In the genomic region with DNA sequence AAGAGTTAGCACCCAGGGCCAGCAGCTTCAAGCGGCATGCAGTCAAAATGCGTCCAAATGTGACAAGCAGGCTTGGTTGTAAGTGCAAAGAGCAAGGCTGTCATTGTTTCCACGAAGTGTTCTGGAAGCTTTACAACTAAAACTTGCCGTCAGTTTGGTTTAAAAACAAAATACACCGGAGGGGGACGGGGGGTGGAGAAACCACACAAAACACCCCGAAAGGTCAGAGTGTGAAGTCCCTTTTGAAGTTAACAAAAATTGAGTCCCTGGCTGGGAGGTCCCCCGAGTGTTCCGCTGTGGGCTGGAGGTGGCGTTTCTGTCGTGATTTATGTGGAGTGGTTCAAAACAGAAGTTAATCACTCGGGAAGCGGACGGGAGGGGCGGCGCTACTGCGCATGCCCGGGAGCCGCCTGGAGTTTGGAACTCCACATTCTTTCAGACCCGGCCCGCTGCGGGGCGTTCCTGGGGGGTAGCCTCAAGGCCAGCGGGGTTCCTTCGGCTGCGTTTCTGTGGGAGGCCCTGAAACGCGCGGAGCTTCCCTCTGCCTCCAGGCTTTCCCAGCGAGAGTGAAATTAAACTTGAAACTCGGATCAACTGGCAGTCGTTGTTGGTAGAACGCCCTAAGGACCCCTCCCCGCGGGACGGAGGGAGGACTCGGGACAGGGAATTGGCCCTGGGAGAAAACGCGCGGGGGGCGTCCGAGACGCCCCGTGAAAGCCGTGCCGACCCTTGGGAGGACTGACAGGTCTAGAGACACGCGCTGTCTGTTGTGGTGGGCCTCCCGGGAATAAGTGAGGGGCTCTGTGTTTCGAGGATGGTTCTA, we compare ENCODE assay signal across 8 cellular contexts. TPM values are rescaled to one million over a fixed set of nuclear protein-coding genes. Genes with fewer than 3 reads are reported as not detected.
DNase-seq lines count a peak whose midpoint lies in the region; ATAC-seq and TF ChIP-seq lines count a peak whose summit lies in the region.

No MANE protein-coding gene starts in this region.

- DNase-seq in GM03348 (ENCODE audit: low spot score), result peak; percentile 95
- DNase-seq in NCI-H1694 treated with DMSO at 0.1 percent for 48 hours (lab: John Stamatoyannopoulos, UW), result peak; percentile 14
- DNase-seq in activated B cell treated with CpG ODN at 0.5 μM for 24 hours, result peak; percentile 76
- peak; percentile 80 for DNase-seq in mammary epithelial cell
- peak; percentile 81 to 84 (median 81) for DNase-seq in immature natural killer cell
- peak; percentile 78 for DNase-seq in smooth muscle cell (lab: John Stamatoyannopoulos, UW; ENCODE audit: unreplicated experiment)
- no peak for DNase-seq in NCI-H2107 (lab: John Stamatoyannopoulos, UW)

- H3K4me1 Mint-ChIP-seq in activated B cell treated with CpG ODN at 0.5 μM for 24 hours (peaks cover 56% of the 10 kb centered on the region), immature natural killer cell (peaks cover 53 to 68% of the 10 kb centered on the region in 2 donors)

- H3K4me2 ChIP-seq in mammary epithelial cell (ENCODE audit: insufficient read depth, low read depth, low read length) (peak overlapping the region; percentile 87), smooth muscle cell (peak overlapping the region; percentile 92)

- dilution Hi-C loops in mammary epithelial cell (cut with HindIII; ENCODE audit: low sequenced_read_pairs), result loop anchor here (5.0 to 10.0 kb wide), 4 partner anchors 64 to 216 kb away; partner anchors contain the start of gene MYL12B

- H3K4me1 ChIP-seq in mammary epithelial cell (ENCODE audit: insufficient read depth, low read length), result peaks cover 28% of the 10 kb centered on the region
- peaks cover 42% of the 10 kb centered on the region for H3K4me1 ChIP-seq in smooth muscle cell (ENCODE audit: low read depth)

- intact Hi-C loops in activated B cell treated with CpG ODN at 0.5 μM for 24 hours (cut with micrococcal nuclease), result loop anchor here (1.0 to 5.0 kb wide), 6 partner anchors 43 to 809 kb away; partner anchors contain the start of gene MYL12B
- intact Hi-C loops in mammary epithelial cell (cut with micrococcal nuclease), result loop anchor here (5.0 kb wide), 1 partner anchor 536 kb away; no protein-coding TSS in a partner anchor

- H3K9me3 Mint-ChIP-seq in activated B cell treated with CpG ODN at 0.5 μM for 24 hours (no peaks in the 10 kb centered on the region), immature natural killer cell (no peaks in the 10 kb centered on the region)

- TSS peak; percentile 23 for BruUV-seq in mammary epithelial cell (replicated peaks; lab: Mats Ljungman, UMichigan)

- H3K27ac ChIP-seq in mammary epithelial cell (ENCODE audit: insufficient read depth, low read depth, low read length) (peak overlapping the region; percentile 97), smooth muscle cell (ENCODE audit: low read depth) (peak overlapping the region; percentile 99)

- ATAC-seq in activated B cell treated with CpG ODN at 0.5 μM for 24 hours (ENCODE audit: low read depth) (peak; percentile 1), HG02840 (IDR thresholded peaks at IDR 0.05; ENCODE audit: low FRiP score, unreplicated experiment) (no peak)

- CTCF ChIA-PET in activated B cell treated with CpG ODN at 0.5 μM for 24 hours (lab: Charles Lee) (interaction anchor here (1.0 to 5.4 kb wide), 5 partner anchors 71 to 215 kb away, joined by 3 to 81 read pairs (median 9); no protein-coding TSS in a partner anchor), mammary epithelial cell (lab: Charles Lee; ENCODE audit: low non-redundant PET) (no interaction called here)

- H3K4me3 ChIP-seq in mammary epithelial cell (replicated peaks in 1 of 3; ENCODE audit: insufficient read depth in 1 of 3, low read depth in 2 of 3, low read length in 3 of 3) (peak overlapping the region; percentile 48 to 91 (median 75)), smooth muscle cell (peak overlapping the region; percentile 95)

- in situ Hi-C loops in mammary epithelial cell (cut with MboI; ENCODE audit: low sequenced_read_pairs in 2 of 2), result loop anchor here (5.0 kb wide), 3 partner anchors 141 to 216 kb away; no protein-coding TSS in a partner anchor

- H3K27ac Mint-ChIP-seq in activated B cell treated with CpG ODN at 0.5 μM for 24 hours, result peak overlapping the region; percentile 95
- H3K27ac Mint-ChIP-seq in immature natural killer cell, result peak overlapping the region; percentile 96 to 100 (median 99)

- POLR2A ChIA-PET in activated B cell treated with CpG ODN at 0.5 μM for 24 hours (lab: Charles Lee), result interaction anchor here (0.7 to 10.3 kb wide), 25 partner anchors 9 to 795 kb away, joined by 3 to 432 read pairs (median 8); partner anchors contain the start of genes EMILIN2, MYL12A and MYL12B

- peaks cover 25% of the 10 kb centered on the region for H3F3A ChIP-seq in smooth muscle cell (ENCODE audit: low read depth)

- no peaks in the 10 kb centered on the region for H3K9me3 ChIP-seq in mammary epithelial cell (replicated peaks; ENCODE audit: insufficient read depth, low read length)
- H3K9me3 ChIP-seq in smooth muscle cell (replicated peaks; ENCODE audit: low read depth), result no peaks in the 10 kb centered on the region

- H3K36me3 ChIP-seq in mammary epithelial cell (ENCODE audit: insufficient read depth, low read length) (peaks cover 3% of the 10 kb centered on the region), smooth muscle cell (ENCODE audit: low read depth) (no peaks in the 10 kb centered on the region)

- H3K9ac ChIP-seq in mammary epithelial cell (ENCODE audit: insufficient read depth, low read length) (peak overlapping the region; percentile 95), smooth muscle cell (ENCODE audit: low read depth) (peak overlapping the region; percentile 99)

- TF ChIP-seq CTCF in activated B cell treated with CpG ODN at 0.5 μM for 24 hours (IDR thresholded peaks at IDR 0.05) (no peak), mammary epithelial cell (conservative IDR thresholded peaks at IDR 0.05 in 1 of 2, IDR thresholded peaks at IDR 0.05 in 1 of 2; ENCODE audit: extremely low read depth in 1 of 2, insufficient read depth in 1 of 2, low read depth in 1 of 2, low read length in 2 of 2) (no peak), smooth muscle cell (IDR thresholded peaks at IDR 0.05; ENCODE audit: borderline replicate concordance, insufficient read depth, poor library complexity, severe bottlenecking) (no peak)

- H3K79me2 ChIP-seq in mammary epithelial cell (ENCODE audit: insufficient read depth, low read length) (peaks cover 64% of the 10 kb centered on the region), smooth muscle cell (ENCODE audit: low read depth) (peaks cover 61% of the 10 kb centered on the region)

- no peaks in the 10 kb centered on the region for H3K27me3 Mint-ChIP-seq in activated B cell treated with CpG ODN at 0.5 μM for 24 hours
- peaks cover 33 to 49% (median 39%) of the 10 kb centered on the region in 3 donors for H3K27me3 Mint-ChIP-seq in immature natural killer cell (ENCODE audit: low read depth in 3 of 3)

- H3K36me3 Mint-ChIP-seq in activated B cell treated with CpG ODN at 0.5 μM for 24 hours (ENCODE audit: low read depth), result peaks cover 43% of the 10 kb centered on the region
- no peaks in the 10 kb centered on the region for H3K36me3 Mint-ChIP-seq in immature natural killer cell

- WGBS in mammary epithelial cell (ENCODE audit: low coverage, missing lambda C conversion rate), result 0% methylated on average over 35 of the region's 50 CpGs
- under 1% methylated on average over 50 of the region's 50 CpGs for WGBS in smooth muscle cell (ENCODE audit: low lambda C conversion rate)

- H3K4me3 Mint-ChIP-seq in activated B cell treated with CpG ODN at 0.5 μM for 24 hours (peak overlapping the region; percentile 93), immature natural killer cell (peak overlapping the region; percentile 89 to 95 (median 91))

- H2AFZ ChIP-seq in mammary epithelial cell (ENCODE audit: low read depth, low read length) (no peak overlapping the region), smooth muscle cell (ENCODE audit: low read depth) (no peak overlapping the region)

- H3K27me3 ChIP-seq in mammary epithelial cell (ENCODE audit: insufficient read depth, low read length), result no peaks in the 10 kb centered on the region
- no peaks in the 10 kb centered on the region for H3K27me3 ChIP-seq in smooth muscle cell (ENCODE audit: low read depth)

- H4K20me1 ChIP-seq in mammary epithelial cell (ENCODE audit: insufficient read depth, low read length), result no peaks in the 10 kb centered on the region
- peaks cover 42% of the 10 kb centered on the region for H4K20me1 ChIP-seq in smooth muscle cell (ENCODE audit: low read depth)

RNA-seq across cellular contexts. Expression of gene TGIF1, which starts 1.4 kb away (rescaled TPM):
- total RNA-seq in activated B cell treated with CpG ODN at 0.5 μM for 24 hours, result 76.3 and 90.3 TPM in 2 replicates
- 100 to 1,000 TPM; 153 to 189 TPM for total RNA-seq in mammary epithelial cell
- polyA plus RNA-seq in mammary epithelial cell, result 150 TPM
- 58.8 TPM for polyA minus RNA-seq in mammary epithelial cell
- 10 to 100 TPM; 16.0 to 31.7 (median 18.3) TPM for polyA plus RNA-seq in immature natural killer cell
- 143 and 165 TPM in 2 replicates for total RNA-seq in smooth muscle cell
- polyA plus RNA-seq in smooth muscle cell, result 96.7 and 127 TPM in 2 replicates
